16 cellular contexts compared by ENCODE assay signal in the genomic region with DNA sequence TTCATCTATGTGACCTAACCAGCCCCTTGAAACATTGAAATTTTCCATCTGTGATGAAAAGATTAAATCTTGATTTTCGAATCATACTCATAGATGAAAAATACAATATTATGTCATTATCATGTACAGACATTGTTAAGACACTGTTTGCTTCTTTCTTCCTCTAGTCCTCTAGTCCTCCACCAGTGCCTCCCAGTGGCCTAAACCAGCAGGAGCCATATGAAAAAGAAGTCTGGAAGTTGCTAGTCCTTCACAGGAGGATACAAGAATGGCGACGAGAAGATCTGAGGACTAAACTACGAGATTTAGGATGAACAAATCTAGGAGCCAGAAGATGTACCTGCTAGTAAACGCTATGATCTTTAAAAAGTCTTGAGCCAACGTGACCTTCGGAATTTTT.
DNase-seq lines count a peak whose midpoint lies in the region; TF ChIP-seq lines count a peak whose summit lies in the region.
"Had no signal": no experiment of that assay in that cellular context is flagged by ENCODE, and none has a peak within 500 bp of the region (broad histone marks: within the 10 kb centered on the region; RNA-seq: fewer than 3 reads in every experiment).

No MANE protein-coding gene starts in this region.

- no peaks in the 10 kb centered on the region for H3K27me3 Mint-ChIP-seq in mesothelial cell of epicardium (ENCODE audit: low read depth)

- H3K4me3 Mint-ChIP-seq in mesothelial cell of epicardium, result no peak overlapping the region

- no peaks in the 10 kb centered on the region for H3K9me3 Mint-ChIP-seq in mesothelial cell of epicardium

- H3K27me3 ChIP-seq in AG04450 (ENCODE audit: control insufficient read depth, insufficient read depth, low read length), result no peaks in the 10 kb centered on the region
- H3K27me3 ChIP-seq: BLaER1, SJSA1 had no signal

- TF ChIP-seq CTCF in AG04450 (IDR thresholded peaks at IDR 0.05; ENCODE audit: low read depth, low read length), result peak; percentile 34
- TF ChIP-seq CTCF in astrocyte of the spinal cord (IDR thresholded peaks at IDR 0.05; ENCODE audit: low read depth, low read length), result peak; percentile 8
- TF ChIP-seq CTCF in mesothelial cell of epicardium (IDR thresholded peaks at IDR 0.05; ENCODE audit: unreplicated experiment), result no peak

- H3K27ac Mint-ChIP-seq in mesothelial cell of epicardium, result no peak overlapping the region

- in situ Hi-C loops in astrocyte of the spinal cord (cut with HindIII; ENCODE audit: low sequenced_read_pairs), result no loop called here

- POLR2A ChIA-PET in AG04450 (lab: Yijun Ruan, JAX), result no interaction called here

- DNase-seq in AG04450 (ENCODE audit: low read depth, low spot score) (no peak), H4 (ENCODE audit: low spot score) (peak; percentile 16), astrocyte of the spinal cord (ENCODE audit: low read depth, low spot score) (no peak), iPS-NIHi11 (ENCODE audit: low spot score) (peak; percentile 7), middle frontal gyrus (ENCODE audit: extremely low spot score, low spot score) (no peak), mesothelial cell of epicardium (ENCODE audit: low spot score in 2 of 2, unreplicated experiment in 2 of 2) (no peak)
- no peak for DNase-seq in stimulated activated CD4-positive, alpha-beta T cell treated with anti-CD3 and anti-CD28 coated beads, Interleukin-2, amount 100 ng/mL, for 24 hours
- DNase-seq: activated CD4-positive, alpha-beta T cell treated with anti-CD3 and anti-CD28 coated beads for 4 hours; activated naive CD4-positive, alpha-beta T cell treated with anti-CD3 and anti-CD28 coated beads, Interleukin-2, amount 50 U/mL, for 16 hours; DMS79; hippocampal formation; NCI-H1436; stimulated activated CD4-positive, alpha-beta T cell treated with anti-CD3 and anti-CD28 coated beads, Interleukin-4, amount 100 ng/mL, for 1 hour had no signal

- H3K9me3 ChIP-seq in AG04450 (ENCODE audit: control insufficient read depth, insufficient read depth, low read length), result no peaks in the 10 kb centered on the region
- H3K9me3 ChIP-seq: BLaER1, SJSA1 had no signal

- CTCF ChIA-PET in AG04450 (lab: Charles Lee), result interaction anchor here (1.2 kb wide), 1 partner anchor 315 kb away, joined by 3 read pairs; no protein-coding TSS in a partner anchor

- H3K4me3 ChIP-seq in AG04450 (ENCODE audit: low read depth, low read length) (no peak overlapping the region), astrocyte of the spinal cord (ENCODE audit: low read depth, low read length) (no peak overlapping the region)
- H3K4me3 ChIP-seq: BLaER1, SJSA1 had no signal

- H3K27ac ChIP-seq in AG04450 (ENCODE audit: low read depth, low read length), result no peak overlapping the region
- H3K27ac ChIP-seq: BLaER1, KMS-11, SJSA1 had no signal

- peaks cover 4% of the 10 kb centered on the region for H3K4me1 Mint-ChIP-seq in mesothelial cell of epicardium

- no peaks in the 10 kb centered on the region for H3K36me3 Mint-ChIP-seq in mesothelial cell of epicardium

Comparison
In these comparisons a context has a peak if more than half of its experiments do, and no peak if none do; other contexts are left out.
1. DNase-seq: peak in H4 (single experiment) and iPS-NIHi11 (single experiment); none in AG04450 (single experiment), astrocyte of the spinal cord (single experiment), middle frontal gyrus (single experiment), stimulated activated CD4-positive, alpha-beta T cell treated with anti-CD3 and anti-CD28 coated beads, Interleukin-2, amount 100 ng/mL, for 24 hours (0 of 2) and mesothelial cell of epicardium (0 of 2).